ENCODE assay signal across 2 cellular contexts in genomic region chr2:137942785-137943034, GRCh38.
A peak's percentile ranks its signal among the peaks of the same experiment; 100 is the strongest.
TF ChIP-seq lines count a peak whose summit lies in the region.

No MANE protein-coding gene starts in this region.

TF ChIP-seq in liver, 16 proteins besides CTCF, POLR2A, EP300 and RAD21 (continued from another document):
- TF ChIP-seq, protein P1, sequence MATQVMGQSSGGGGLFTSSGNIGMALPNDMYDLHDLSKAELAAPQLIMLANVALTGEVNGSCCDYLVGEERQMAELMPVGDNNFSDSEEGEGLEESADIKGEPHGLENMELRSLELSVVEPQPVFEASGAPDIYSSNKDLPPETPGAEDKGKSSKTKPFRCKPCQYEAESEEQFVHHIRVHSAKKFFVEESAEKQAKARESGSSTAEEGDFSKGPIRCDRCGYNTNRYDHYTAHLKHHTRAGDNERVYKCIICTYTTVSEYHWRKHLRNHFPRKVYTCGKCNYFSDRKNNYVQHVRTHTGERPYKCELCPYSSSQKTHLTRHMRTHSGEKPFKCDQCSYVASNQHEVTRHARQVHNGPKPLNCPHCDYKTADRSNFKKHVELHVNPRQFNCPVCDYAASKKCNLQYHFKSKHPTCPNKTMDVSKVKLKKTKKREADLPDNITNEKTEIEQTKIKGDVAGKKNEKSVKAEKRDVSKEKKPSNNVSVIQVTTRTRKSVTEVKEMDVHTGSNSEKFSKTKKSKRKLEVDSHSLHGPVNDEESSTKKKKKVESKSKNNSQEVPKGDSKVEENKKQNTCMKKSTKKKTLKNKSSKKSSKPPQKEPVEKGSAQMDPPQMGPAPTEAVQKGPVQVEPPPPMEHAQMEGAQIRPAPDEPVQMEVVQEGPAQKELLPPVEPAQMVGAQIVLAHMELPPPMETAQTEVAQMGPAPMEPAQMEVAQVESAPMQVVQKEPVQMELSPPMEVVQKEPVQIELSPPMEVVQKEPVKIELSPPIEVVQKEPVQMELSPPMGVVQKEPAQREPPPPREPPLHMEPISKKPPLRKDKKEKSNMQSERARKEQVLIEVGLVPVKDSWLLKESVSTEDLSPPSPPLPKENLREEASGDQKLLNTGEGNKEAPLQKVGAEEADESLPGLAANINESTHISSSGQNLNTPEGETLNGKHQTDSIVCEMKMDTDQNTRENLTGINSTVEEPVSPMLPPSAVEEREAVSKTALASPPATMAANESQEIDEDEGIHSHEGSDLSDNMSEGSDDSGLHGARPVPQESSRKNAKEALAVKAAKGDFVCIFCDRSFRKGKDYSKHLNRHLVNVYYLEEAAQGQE (IDR thresholded peaks at IDR 0.05), result peak; percentile 40
- TF ChIP-seq RXRA (IDR thresholded peaks at IDR 0.05), result peak; percentile 80 to 90
TF ChIP-seq in liver: peak in this region for 11.

TF ChIP-seq in SK-N-SH treated with all-trans-retinoic acid at 6 μM for 48 hours, 23 proteins besides CTCF, POLR2A, EP300 and RAD21 (continued from another document):
- TF ChIP-seq ZC3H10 (CRISPR knock-in tag; IDR thresholded peaks at IDR 0.05) (no peak), TCF4 (CRISPR knock-in tag; IDR thresholded peaks at IDR 0.05; ENCODE audit: borderline replicate concordance) (no peak)
